ENCODE assay signal across 22 cellular contexts in genomic region chr4:63729519-63729918, GRCh38.
DNase-seq lines count a peak whose midpoint lies in the region; ATAC-seq, FAIRE-seq and TF ChIP-seq lines count a peak whose summit lies in the region.
"Had no signal": no experiment of that assay in that cellular context is flagged by ENCODE, and none has a peak within 500 bp of the region (broad histone marks: within the 10 kb centered on the region; RNA-seq: fewer than 3 reads in every experiment).

No MANE protein-coding gene starts in this region.

- H3K36me3 ChIP-seq in GM23338 (ENCODE audit: insufficient read depth) (no peaks in the 10 kb centered on the region), K562 (ENCODE audit: control insufficient read depth, insufficient read depth, low read length) (no peaks in the 10 kb centered on the region)
- H3K36me3 ChIP-seq: MG63, SJSA1 had no signal

- H3K9me3 ChIP-seq in K562 (replicated peaks; ENCODE audit: control insufficient read depth, insufficient read depth, low read depth, low read length): no peaks in the 10 kb centered on the region
- H3K9me3 ChIP-seq: Caco-2, MG63, SJSA1 had no signal

- TF ChIP-seq EP300 in K562 (IDR thresholded peaks at IDR 0.05; ENCODE audit: low read length): no peak

- POLR2A ChIA-PET in K562 (lab: Yijun Ruan, JAX): no interaction called here

- H3K36me3 Mint-ChIP-seq in GM23338 (ENCODE audit: low read depth) (no peaks in the 10 kb centered on the region; the same call in 2 of the 3 replicates), neural crest cell (ENCODE audit: low read depth) (peaks cover 2% of the 10 kb centered on the region), type B pancreatic cell (no peaks in the 10 kb centered on the region)
- H3K36me3 Mint-ChIP-seq: CD8-positive, alpha-beta T cell had no signal

- no peaks in the 10 kb centered on the region for H3K9me3 Mint-ChIP-seq in GM23338
- peaks cover 5% of the 10 kb centered on the region for H3K9me3 Mint-ChIP-seq in neural crest cell
- H3K9me3 Mint-ChIP-seq in type B pancreatic cell: no peaks in the 10 kb centered on the region

- H4K20me1 ChIP-seq in GM23338 (replicated peaks; ENCODE audit: insufficient read depth) (no peaks in the 10 kb centered on the region), K562 (replicated peaks; ENCODE audit: control insufficient read depth, insufficient read depth, low read length) (no peaks in the 10 kb centered on the region)

- H3K4me1 Mint-ChIP-seq in GM23338 (peaks cover 14% of the 10 kb centered on the region), neural crest cell (peaks cover 10% of the 10 kb centered on the region), type B pancreatic cell (ENCODE audit: unreplicated experiment) (peaks cover 12% of the 10 kb centered on the region)
- H3K4me1 Mint-ChIP-seq: B cell had no signal

- H3K4me2 ChIP-seq in GM23338 (peak overlapping the region; percentile 31; the same call in 1 of the 2 replicates), K562 (ENCODE audit: insufficient read depth, low read length) (no peak overlapping the region)
- H3K4me2 ChIP-seq: PC-9 had no signal

- CTCF ChIA-PET in K562 (lab: Yijun Ruan, JAX; ENCODE audit: low intra/inter-chr PET ratio): no interaction called here

- FAIRE-seq in K562 (lab: Jason Lieb, UNC) (no peak), GM12892 (lab: Jason Lieb, UNC) (no peak), H54 (lab: Jason Lieb, UNC) (no peak)
- FAIRE-seq: G401.6 had no signal

- WGBS in K562 (ENCODE audit: insufficient coverage, low coverage, missing lambda C conversion rate): 3% methylated on average over 4 of the region's 4 CpGs

- no peaks in the 10 kb centered on the region for H3K9me2 ChIP-seq in GM23338 (ENCODE audit: insufficient read depth)

- DNase-seq in GM23338 (ENCODE audit: low spot score) (no peak), K562 (ENCODE audit: extremely low read depth in 1 of 4, low spot score in 3 of 4) (no peak), neural crest cell (ENCODE audit: low read depth, low spot score) (no peak), type B pancreatic cell (ENCODE audit: extremely low spot score, unreplicated experiment) (no peak), GM12892 (ENCODE audit: insufficient read length) (no peak), H54 (ENCODE audit: insufficient read length, low spot score) (no peak)
- DNase-seq: Caco-2; CD8-positive, alpha-beta T cell; KG1; MG63; NCI-H1105 treated with DMSO at 0.1 percent for 48 hours; NCI-H146; NCI-H1930; NCI-H446; NCI-H526; PC-9 had no signal

- in situ Hi-C loops in K562 (cut with MboI): no loop called here

- TF ChIP-seq CTCF in GM23338 (conservative IDR thresholded peaks at IDR 0.05; ENCODE audit: low read depth in 2 of 2) (no peak), K562 (IDR thresholded peaks at IDR 0.05 in 2 of 3, conservative IDR thresholded peaks at IDR 0.05 in 1 of 3; ENCODE audit: insufficient read depth in 2 of 3, low read depth in 1 of 3, low read length in 3 of 3) (no peak), neural crest cell (conservative IDR thresholded peaks at IDR 0.05) (no peak), type B pancreatic cell (conservative IDR thresholded peaks at IDR 0.05) (no peak)

- intact Hi-C loops in K562 (cut with micrococcal nuclease): no loop called here

- H3F3A ChIP-seq in GM23338 (replicated peaks; ENCODE audit: low read depth): no peaks in the 10 kb centered on the region

- H3K4me3 Mint-ChIP-seq in GM23338: no peak overlapping the region
- no peak overlapping the region for H3K4me3 Mint-ChIP-seq in neural crest cell
- H3K4me3 Mint-ChIP-seq in type B pancreatic cell: no peak overlapping the region
- H3K4me3 Mint-ChIP-seq: B cell; CD8-positive, alpha-beta T cell had no signal

- no peak for TF ChIP-seq RAD21 in K562 (CRISPR knock-in tag; conservative IDR thresholded peaks at IDR 0.05 in 1 of 2, IDR thresholded peaks at IDR 0.05 in 1 of 2)

- H3K4me3 ChIP-seq in GM23338 (no peak overlapping the region), K562 (no peak overlapping the region)
- H3K4me3 ChIP-seq: MG63, PC-9, SJSA1 had no signal

- peaks cover 13% of the 10 kb centered on the region for H3K4me1 ChIP-seq in GM23338 (ENCODE audit: insufficient read depth)
- no peaks in the 10 kb centered on the region for H3K4me1 ChIP-seq in K562 (replicated peaks in 1 of 2; ENCODE audit: control insufficient read depth in 2 of 2, insufficient read depth in 2 of 2, low read length in 2 of 2)
- H3K4me1 ChIP-seq: Caco-2, SJSA1 had no signal

- no peak overlapping the region for H3K27ac ChIP-seq in GM23338 (ENCODE audit: low read depth)
- H3K27ac ChIP-seq in K562 (ENCODE audit: extremely low read depth, low read depth, low read length): no peak overlapping the region
- H3K27ac ChIP-seq: C4-2B, PC-9, SJSA1 had no signal

- H2AFZ ChIP-seq in GM23338 (peak overlapping the region; percentile 94), K562 (ENCODE audit: low read depth, low read length) (no peak overlapping the region)
- H2AFZ ChIP-seq: PC-9 had no signal

- TF ChIP-seq POLR2A in K562 (conservative IDR thresholded peaks at IDR 0.05) (no peak), GM12892 (IDR thresholded peaks at IDR 0.05; ENCODE audit: low read depth, low read length) (no peak), H54 (IDR thresholded peaks at IDR 0.05; ENCODE audit: low read depth, low read length) (no peak)

- no peak for ATAC-seq in GM23338
- no peak for ATAC-seq in K562
- no peak for ATAC-seq in GM21576 (IDR thresholded peaks at IDR 0.05; ENCODE audit: unreplicated experiment)
- ATAC-seq: CD8-positive, alpha-beta T cell; Right ventricle myocardium inferior had no signal

- H3K9me1 ChIP-seq in K562 (ENCODE audit: control insufficient read depth, insufficient read depth, low read length): no peaks in the 10 kb centered on the region

- H3K27me3 Mint-ChIP-seq in GM23338 (ENCODE audit: insufficient read depth, low read depth, poor library complexity) (peaks cover 4% of the 10 kb centered on the region), neural crest cell (ENCODE audit: low read depth) (no peaks in the 10 kb centered on the region), type B pancreatic cell (no peaks in the 10 kb centered on the region)
- H3K27me3 Mint-ChIP-seq: B cell had no signal

- BruUV-seq in K562 (replicated peaks; lab: Mats Ljungman, UMichigan): no TSS peak

- H3K27ac Mint-ChIP-seq in GM23338 (no peak overlapping the region), neural crest cell (ENCODE audit: unreplicated experiment) (peak overlapping the region; percentile 43), type B pancreatic cell (peak overlapping the region; percentile 22)
- H3K27ac Mint-ChIP-seq: B cell; CD8-positive, alpha-beta T cell had no signal

- no peaks in the 10 kb centered on the region for H3K79me2 ChIP-seq in GM23338 (replicated peaks; ENCODE audit: insufficient read depth)
- no peaks in the 10 kb centered on the region for H3K79me2 ChIP-seq in K562 (ENCODE audit: control insufficient read depth, insufficient read depth, low read length)

- H3K27me3 ChIP-seq in GM23338 (ENCODE audit: insufficient read depth) (no peaks in the 10 kb centered on the region), K562 (ENCODE audit: control insufficient read depth in 2 of 2, insufficient read depth in 2 of 2, low read length in 2 of 2) (no peaks in the 10 kb centered on the region)
- H3K27me3 ChIP-seq: MG63, SJSA1 had no signal

- H3K9ac ChIP-seq in K562 (ENCODE audit: insufficient read depth in 1 of 2, low read depth in 2 of 2, low read length in 2 of 2): no peak overlapping the region

TF ChIP-seq in GM23338, 12 proteins besides CTCF, POLR2A, EP300 and RAD21 (continues in another document):
- no peak for TF ChIP-seq ZNF331 (CRISPR knock-in tag; IDR thresholded peaks at IDR 0.05; ENCODE audit: low read depth)
- TF ChIP-seq ZNF114 (CRISPR knock-in tag; IDR thresholded peaks at IDR 0.05): no peak
- no peak for TF ChIP-seq STAT1 (IDR thresholded peaks at IDR 0.05; ENCODE audit: unreplicated experiment)

TF ChIP-seq in K562, 482 proteins besides CTCF, POLR2A, EP300 and RAD21 (continues in another document):
- TF ChIP-seq NR3C1 (CRISPR knock-in tag; IDR thresholded peaks at IDR 0.05) (no peak), FIP1L1 (IDR thresholded peaks at IDR 0.05; ENCODE audit: low read depth, low read length, poor library complexity, severe bottlenecking) (no peak), MAFK (IDR thresholded peaks at IDR 0.05; ENCODE audit: low read length) (peak; percentile 40; the same call in 1 of the 2 replicates), ZNF282 (CRISPR knock-in tag; IDR thresholded peaks at IDR 0.05) (no peak), CUX1 (CRISPR knock-in tag; IDR thresholded peaks at IDR 0.05) (no peak), MAFF (IDR thresholded peaks at IDR 0.05; ENCODE audit: low read length) (peak; percentile 33; the same call in 1 of the 2 replicates), ZNF133 (CRISPR knock-in tag; IDR thresholded peaks at IDR 0.05) (no peak)
